19 cellular contexts compared by ENCODE assay signal in the genomic region with DNA sequence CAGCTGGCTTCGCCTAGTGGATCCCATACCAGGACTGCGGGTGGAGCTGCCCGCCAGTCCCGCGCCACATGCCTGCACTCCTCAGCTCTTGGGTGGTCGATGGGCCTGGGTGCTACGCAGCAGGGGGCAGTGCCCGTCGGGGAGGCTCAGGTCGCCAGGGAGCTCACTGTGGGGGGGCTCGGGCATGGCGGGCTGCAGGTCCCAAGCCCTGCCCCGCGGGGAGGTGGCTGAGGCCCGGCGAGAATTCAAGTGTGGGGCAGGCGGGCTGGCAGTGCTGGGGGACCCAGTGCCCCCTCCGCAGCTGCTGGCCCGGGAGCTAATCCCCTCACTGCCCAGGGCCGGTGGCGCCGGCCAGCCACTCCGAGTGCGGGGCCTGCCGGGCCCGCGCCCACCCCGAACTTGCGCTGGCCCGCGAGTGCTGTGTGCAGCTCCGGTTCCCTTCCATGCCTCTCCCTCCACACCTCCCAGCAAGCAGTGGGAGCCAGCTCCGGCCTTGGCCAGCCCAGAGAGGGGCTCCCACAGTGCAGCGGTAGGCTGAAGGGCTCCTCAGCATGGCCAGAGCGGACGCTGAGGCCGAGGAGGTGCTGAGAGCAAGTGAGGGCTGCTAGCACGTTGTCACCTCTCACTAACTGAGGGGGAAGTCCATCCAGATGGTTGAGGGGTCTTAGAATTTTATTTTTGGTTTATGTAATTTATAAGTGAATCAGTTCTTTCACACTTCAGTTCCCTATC.
"Had no signal": no experiment of that assay in that cellular context is flagged by ENCODE, and none has a peak within 500 bp of the region (broad histone marks: within the 10 kb centered on the region; RNA-seq: fewer than 3 reads in every experiment).

No MANE protein-coding gene starts in this region.

- ATAC-seq: foreskin keratinocyte, left colon, left ventricle myocardium superior, natural killer cell had no signal

- H3K27ac ChIP-seq: ovary, right atrium auricular region, testis, tibial nerve had no signal

- H3K9me3 ChIP-seq: testis had no signal

- DNase-seq: cerebellar nuclear complex; colonic mucosa; dermis blood vessel endothelial cell; erythroblast; foreskin keratinocyte; immature natural killer cell; left colon; left ventricle myocardium superior; mesendoderm; natural killer cell; nucleus accumbens; ovary; stimulated activated CD4-positive, alpha-beta T cell treated with anti-CD3 and anti-CD28 coated beads, Interleukin-2, amount 100 ng/mL, for 48 hours had no signal

- H3K4me3 ChIP-seq: colonic mucosa, lung, ovary, right atrium auricular region, smooth muscle cell, tibial nerve had no signal

- H3K27me3 ChIP-seq: colonic mucosa, foreskin keratinocyte, ovary, right atrium auricular region, testis, tibial nerve had no signal

- FAIRE-seq: endothelial cell of umbilical vein had no signal

- H3K36me3 ChIP-seq: colonic mucosa, ovary, right atrium auricular region, tibial nerve had no signal

- H3K4me1 ChIP-seq: colonic mucosa had no signal
